In genomic region chr4:115113382-115114106, GRCh38 we compare ENCODE assay signal across 9 cellular contexts. TPM values are rescaled to one million over a fixed set of nuclear protein-coding genes. Genes with fewer than 3 reads are reported as not detected.
DNase-seq lines count a peak whose midpoint lies in the region; ATAC-seq and TF ChIP-seq lines count a peak whose summit lies in the region.
"Had no signal": no experiment of that assay in that cellular context is flagged by ENCODE, and none has a peak within 500 bp of the region (broad histone marks: within the 10 kb centered on the region; RNA-seq: fewer than 3 reads in every experiment).

Gene NDST4 (minus strand): TSS chr4:115113620. CDS start chr4:115077036, 36,584 bp downstream.

- no peak within 1 kb of the TSS for H3K27ac Mint-ChIP-seq in MCF 10A (ENCODE audit: low read depth, unreplicated experiment)
- H3K27ac Mint-ChIP-seq: T-helper 17 cell had no signal

- H3K9me3 ChIP-seq in breast epithelium (no peaks in the 10 kb centered on the region), uterus (no peaks in the 10 kb centered on the region), colonic mucosa (no peaks in the 10 kb centered on the region)

- no peaks in the 10 kb centered on the region for H3K4me1 Mint-ChIP-seq in MCF 10A (ENCODE audit: insufficient read depth, unreplicated experiment)
- H3K4me1 Mint-ChIP-seq: T-helper 17 cell had no signal

- TF ChIP-seq POLR2A in breast epithelium (IDR thresholded peaks at IDR 0.05) (no peak), uterus (IDR thresholded peaks at IDR 0.05) (no peak)

- H3K27ac ChIP-seq in breast epithelium (no peak within 1 kb of the TSS), uterus (no peak within 1 kb of the TSS), colonic mucosa (no peak within 1 kb of the TSS)

- peak; percentile 8 for DNase-seq in MCF 10A (ENCODE audit: unreplicated experiment)
- DNase-seq in breast epithelium (ENCODE audit: low spot score in 2 of 2): no peak
- DNase-seq in inferior parietal cortex (ENCODE audit: extremely low spot score): peak; percentile 25
- no peak for DNase-seq in uterus
- no peak for DNase-seq in colonic mucosa
- DNase-seq: T-helper 17 cell had no signal

- H3K27me3 ChIP-seq in breast epithelium: peaks cover 0 to 7% of the 10 kb centered on the region in 2 donors
- H3K27me3 ChIP-seq in uterus: no peaks in the 10 kb centered on the region
- no peaks in the 10 kb centered on the region for H3K27me3 ChIP-seq in colonic mucosa

- POLR2A ChIA-PET in MCF 10A (lab: Yijun Ruan, JAX): interaction anchor here (0.7 kb wide), 1 partner anchor 18 kb away, joined by 3 read pairs; no protein-coding TSS in a partner anchor

- ATAC-seq in SK-N-SH treated with all-trans-retinoic acid at 6 μM for 48 hours (peak; percentile 89), HG03469 (IDR thresholded peaks at IDR 0.05; ENCODE audit: unreplicated experiment) (no peak), GM21576 (IDR thresholded peaks at IDR 0.05; ENCODE audit: unreplicated experiment) (no peak)
- ATAC-seq: T-helper 17 cell had no signal

- H3K4me3 ChIP-seq in breast epithelium: peak within 1 kb of the TSS in 1 of 3 donors; percentile 32
- H3K4me3 ChIP-seq in uterus: peak within 1 kb of the TSS; percentile 3 to 17
- H3K4me3 ChIP-seq in colonic mucosa: no peak within 1 kb of the TSS

- peaks cover 49% of the 10 kb centered on the region for H3K27me3 Mint-ChIP-seq in MCF 10A (ENCODE audit: insufficient read depth, unreplicated experiment)

- TF ChIP-seq CTCF in MCF 10A (IDR thresholded peaks at IDR 0.05; ENCODE audit: unreplicated experiment) (no peak), breast epithelium (IDR thresholded peaks at IDR 0.05) (no peak), uterus (IDR thresholded peaks at IDR 0.05) (no peak), colonic mucosa (IDR thresholded peaks at IDR 0.05) (no peak)

- H3K36me3 ChIP-seq in breast epithelium (no peaks in the 10 kb centered on the region), uterus (peaks cover 0 to 4% of the 10 kb centered on the region in 2 donors), colonic mucosa (no peaks in the 10 kb centered on the region)

- H3K9me3 Mint-ChIP-seq in MCF 10A (ENCODE audit: unreplicated experiment): no peaks in the 10 kb centered on the region

- H3K36me3 Mint-ChIP-seq in MCF 10A (ENCODE audit: insufficient read depth, unreplicated experiment): no peaks in the 10 kb centered on the region

- CTCF ChIA-PET in MCF 10A (lab: Yijun Ruan, JAX): interaction anchor here (0.5 to 1.5 kb wide), 7 partner anchors 11 to 740 kb away, joined by 3 to 8 read pairs (median 4); no protein-coding TSS in a partner anchor

- no TSS peak for BruUV-seq in MCF 10A (replicated peaks; lab: Mats Ljungman, UMichigan)

- H3K4me1 ChIP-seq in breast epithelium (no peaks in the 10 kb centered on the region), uterus (no peaks in the 10 kb centered on the region), colonic mucosa (no peaks in the 10 kb centered on the region)

- H3K4me3 Mint-ChIP-seq in MCF 10A (ENCODE audit: unreplicated experiment): no peak within 1 kb of the TSS
- H3K4me3 Mint-ChIP-seq: T-helper 17 cell had no signal

- intact Hi-C loops in MCF 10A (cut with micrococcal nuclease) (no loop called here), breast epithelium (cut with DNase I; ENCODE audit: low total_unique reads) (no loop called here), uterus (cut with DNase I; ENCODE audit: low total_unique reads) (no loop called here), colonic mucosa (cut with DNase I) (no loop called here)

- no peak within 1 kb of the TSS for H3K9ac ChIP-seq in colonic mucosa (ENCODE audit: low read depth in 2 of 2, low read length in 2 of 2)

TF ChIP-seq in SK-N-SH treated with all-trans-retinoic acid at 6 μM for 48 hours, 23 proteins besides CTCF, POLR2A, EP300 and RAD21:
- no peak for TF ChIP-seq ZNF565 (CRISPR knock-in tag; conservative IDR thresholded peaks at IDR 0.05; ENCODE audit: low read depth)
- no peak for TF ChIP-seq CSDC2 (CRISPR knock-in tag; IDR thresholded peaks at IDR 0.05)
- TF ChIP-seq CSRNP3 (CRISPR knock-in tag; IDR thresholded peaks at IDR 0.05): no peak
- TF ChIP-seq ISL1 (CRISPR knock-in tag; IDR thresholded peaks at IDR 0.05): no peak
- no peak for TF ChIP-seq SNAI2 (CRISPR knock-in tag; IDR thresholded peaks at IDR 0.05)
- no peak for TF ChIP-seq PPARA (CRISPR knock-in tag; IDR thresholded peaks at IDR 0.05; ENCODE audit: borderline replicate concordance)
- no peak for TF ChIP-seq ZC3H10 (CRISPR knock-in tag; IDR thresholded peaks at IDR 0.05)
- TF ChIP-seq ARNTL (CRISPR knock-in tag; IDR thresholded peaks at IDR 0.05; ENCODE audit: borderline replicate concordance, low read depth): no peak
- no peak for TF ChIP-seq ZFP30 (CRISPR knock-in tag; IDR thresholded peaks at IDR 0.05)
- TF ChIP-seq ZFP3 (CRISPR knock-in tag; IDR thresholded peaks at IDR 0.05): no peak
- TF ChIP-seq GLIS3 (CRISPR knock-in tag; IDR thresholded peaks at IDR 0.05): no peak
- no peak for TF ChIP-seq PATZ1 (CRISPR knock-in tag; IDR thresholded peaks at IDR 0.05; ENCODE audit: borderline replicate concordance)

RNA-seq across cellular contexts. Expression of gene NDST4, which starts in this region (rescaled TPM):
- total RNA-seq in MCF 10A (2022) (not detected in 2 replicates), breast epithelium (not detected), uterus (1 to 10 TPM in 2 of 4 donors, not detected in 2; 1.5 to 7.4 TPM), colonic mucosa (under 1 TPM; 0.13 to 0.20 TPM)
- total RNA-seq: T-helper 17 cell had no signal

Comparison
In these comparisons a context has a peak if more than half of its experiments do, and no peak if none do; other contexts are left out.
1. Peak in DNase-seq in MCF 10A; RNA of the gene not detected or under 1 TPM.